In the genomic region with DNA sequence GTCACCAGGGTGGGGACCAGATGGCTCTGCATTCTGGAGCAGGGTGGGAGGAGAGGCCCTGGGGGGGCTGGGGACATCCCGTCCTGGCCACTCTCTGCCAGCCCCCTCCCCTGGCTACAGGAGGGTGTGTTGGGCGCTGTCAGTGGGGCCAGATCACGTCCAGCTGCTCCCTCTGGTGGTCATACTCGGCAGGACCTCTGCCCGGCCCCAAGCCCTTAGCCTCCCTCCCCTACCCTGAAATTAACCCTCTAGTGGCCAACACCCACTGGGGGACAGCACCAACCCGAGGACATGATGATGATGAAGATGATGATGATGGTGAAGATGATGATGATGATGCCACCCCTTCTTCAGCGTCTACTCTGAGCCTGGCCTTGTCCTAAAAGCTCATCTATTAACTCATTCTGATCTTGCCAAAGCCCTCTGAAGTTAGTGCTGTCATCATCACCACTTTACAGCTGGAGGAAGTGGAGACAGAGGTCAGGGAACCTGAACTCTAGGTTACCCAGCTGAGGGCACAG, we compare ENCODE assay signal across 8 cellular contexts. TPM values are rescaled to one million over a fixed set of nuclear protein-coding genes. Genes with fewer than 3 reads are reported as not detected.
A peak's percentile ranks its signal among the peaks of the same experiment; 100 is the strongest.
DNase-seq lines count a peak whose midpoint lies in the region; ATAC-seq and TF ChIP-seq lines count a peak whose summit lies in the region.

No MANE protein-coding gene starts in this region.

- H3K36me3 Mint-ChIP-seq in T-cell = no peaks in the 10 kb centered on the region

- intact Hi-C loops in ascending aorta (cut with DNase I) = loop anchor here (1.0 kb wide), 3 partner anchors 11 to 68 kb away; no protein-coding TSS in a partner anchor

- no peak overlapping the region for H3K4me3 Mint-ChIP-seq in T-cell

- peak; percentile 82 for DNase-seq in G401 (ENCODE audit: low spot score)
- peak; percentile 61 for DNase-seq in LoVo (ENCODE audit: low spot score)
- DNase-seq in T-cell = peak in 28 of 34 experiments; percentile 29 to 65 (median 54)
- DNase-seq in ascending aorta (ENCODE audit: low spot score in 2 of 2) = peak in 1 of 2 donors; percentile 88
- DNase-seq in hepatic stellate cell (ENCODE audit: low spot score) = peak; percentile 95
- DNase-seq in retina = peak; percentile 97

- ATAC-seq in T-cell (replicated peaks in 1 of 4) = peak; percentile 59 to 86 (median 80)
- ATAC-seq in HG02798 (IDR thresholded peaks at IDR 0.05; ENCODE audit: poor library complexity, unreplicated experiment) = no peak
- no peak for ATAC-seq in HG02610 (IDR thresholded peaks at IDR 0.05; ENCODE audit: unreplicated experiment)

- POLR2A ChIA-PET in T-cell (lab: Charles Lee) = no interaction called here

- H3K27me3 Mint-ChIP-seq in T-cell = no peaks in the 10 kb centered on the region

- peaks cover 0 to 12% (median 0%) of the 10 kb centered on the region in 3 donors for H3K9me3 Mint-ChIP-seq in T-cell

- no peak overlapping the region for H3K27ac Mint-ChIP-seq in T-cell

- H3K27me3 ChIP-seq in ascending aorta = no peaks in the 10 kb centered on the region

- peaks cover 2 to 12% (median 8%) of the 10 kb centered on the region in 3 donors for H3K4me1 Mint-ChIP-seq in T-cell

- peak overlapping the region; percentile 17 to 69 for H3K27ac ChIP-seq in ascending aorta

- in situ Hi-C loops in G401 (cut with HindIII; ENCODE audit: low sequenced_read_pairs) = no loop called here

- CTCF ChIA-PET in T-cell (lab: Charles Lee) = interaction anchor here in 1 of 2 donors (1.1 kb wide), 1 partner anchor 19 kb away, joined by 4 read pairs; a partner anchor contains a TSS

- H3K4me1 ChIP-seq in ascending aorta = peaks cover 12 to 24% of the 10 kb centered on the region in 2 donors

- peak overlapping the region; percentile 18 to 63 for H3K4me3 ChIP-seq in ascending aorta

- TF ChIP-seq CTCF in ascending aorta (IDR thresholded peaks at IDR 0.05) = peak; percentile 90 to 95 (median 92)

- H3K36me3 ChIP-seq in ascending aorta = no peaks in the 10 kb centered on the region

- no peaks in the 10 kb centered on the region for H3K9me3 ChIP-seq in ascending aorta

RNA-seq across cellular contexts. Expression of a gene that starts 0.6 kb away (rescaled TPM):
- total RNA-seq in G401 (2014; rRNA removed; shearing (Covaris generic)) = 0.06 and 0.07 TPM in 2 replicates
- total RNA-seq in T-cell (1 to 10 TPM in 1 of 5 donors, under 1 TPM in 4; 0.15 to 1.1 (median 0.89) TPM), ascending aorta (59.3 TPM)

RNA-seq across cellular contexts. Expression of a gene that starts 3.2 kb away (rescaled TPM):
- not detected in 2 replicates for total RNA-seq in G401 (2014; rRNA removed; shearing (Covaris generic))
- total RNA-seq in T-cell = 1 to 10 TPM in 4 of 5 donors, under 1 TPM in 1; 0.70 to 7.7 (median 4.8) TPM
- 34.8 TPM for total RNA-seq in ascending aorta

RNA-seq across cellular contexts. Expression of a gene that starts 7.6 kb away (rescaled TPM):
- not detected in 2 replicates for total RNA-seq in G401 (2014; rRNA removed; shearing (Covaris generic))
- total RNA-seq in T-cell (10 to 100 TPM in 4 of 5 donors, 1 to 10 TPM in 1; 8.8 to 24.0 (median 12.6) TPM), ascending aorta (not detected)

RNA-seq across cellular contexts. Expression of a gene that starts 19.1 kb away (rescaled TPM):
- total RNA-seq in G401 (2014; rRNA removed; shearing (Covaris generic)) = not detected in 2 replicates
- total RNA-seq in T-cell (100 to 1,000 TPM; 440 to 616 (median 504) TPM), ascending aorta (138 TPM)

RNA-seq across cellular contexts. Expression of a gene that starts 19.8 kb away (rescaled TPM):
- not detected in 2 replicates for total RNA-seq in G401 (2014; rRNA removed; shearing (Covaris generic))
- 1 to 10 TPM in 1 of 5 donors, under 1 TPM in 1, not detected in 3; 0.79 to 1.1 TPM for total RNA-seq in T-cell
- total RNA-seq in ascending aorta = not detected

Comparison
In these comparisons a context has a peak if more than half of its experiments do, and no peak if none do; other contexts are left out.
1. ATAC-seq: peak in T-cell (4 of 4); none in HG02798 (single experiment) and HG02610 (single experiment).
2. RNA of a gene that starts 0.6 kb away (total RNA-seq): 59.3 TPM in ascending aorta (single experiment); 0.15 to 1.1 TPM in T-cell and 0.06 to 0.07 TPM in G401; every median in the first group is over 10 times any median in the second.